In genomic region chr12:13173537-13173936, GRCh38 we compare ENCODE assay signal across 8 cellular contexts. TPM values are rescaled to one million over a fixed set of nuclear protein-coding genes. Genes with fewer than 3 reads are reported as not detected.
DNase-seq lines count a peak whose midpoint lies in the region; ATAC-seq, FAIRE-seq and TF ChIP-seq lines count a peak whose summit lies in the region.

No MANE protein-coding gene starts in this region.

- peak; percentile 73 for DNase-seq in GM03348 (ENCODE audit: low spot score)
- peak; percentile 81 for DNase-seq in astrocyte of the cerebellum (ENCODE audit: low read depth)
- no peak for DNase-seq in keratinocyte (ENCODE audit: low read depth, low spot score)
- DNase-seq in stomach = peak; percentile 39
- no peak for DNase-seq in COLO668 (lab: John Stamatoyannopoulos, UW; ENCODE audit: unreplicated experiment)
- DNase-seq in effector CD8-positive, alpha-beta T cell (lab: John Stamatoyannopoulos, UW) = no peak

- TF ChIP-seq EP300 in stomach (IDR thresholded peaks at IDR 0.05) = no peak

- H3K36me3 ChIP-seq in keratinocyte (ENCODE audit: control insufficient read depth in 2 of 2, extremely low read depth in 1 of 2, insufficient read depth in 2 of 2, low read length in 2 of 2) (no peaks in the 10 kb centered on the region), stomach (no peaks in the 10 kb centered on the region)

- no peaks in the 10 kb centered on the region for H3K9me3 ChIP-seq in keratinocyte (ENCODE audit: control insufficient read depth, low read depth, low read length)
- H3K9me3 ChIP-seq in stomach = no peaks in the 10 kb centered on the region

- no peaks in the 10 kb centered on the region for H3K79me2 ChIP-seq in keratinocyte (ENCODE audit: control insufficient read depth, insufficient read depth, low read length)

- H3K4me1 ChIP-seq in keratinocyte (ENCODE audit: control insufficient read depth, extremely low read depth, insufficient read depth, low read length) = peaks cover 58% of the 10 kb centered on the region
- peaks cover 0 to 15% (median 5%) of the 10 kb centered on the region in 4 donors for H3K4me1 ChIP-seq in stomach

- no peaks in the 10 kb centered on the region for H3K9me1 ChIP-seq in keratinocyte (ENCODE audit: control insufficient read depth, extremely low read depth, insufficient read depth, low read length)

- no peak overlapping the region for H3K4me3 ChIP-seq in astrocyte of the cerebellum (ENCODE audit: low read depth, low read length)
- H3K4me3 ChIP-seq in keratinocyte (ENCODE audit: control insufficient read depth in 2 of 3, extremely low read depth in 1 of 3, insufficient read depth in 2 of 3, low read depth in 1 of 3, low read length in 3 of 3) = peak overlapping the region in 2 of 3 experiments; percentile 15 to 29
- H3K4me3 ChIP-seq in stomach = no peak overlapping the region

- H4K20me1 ChIP-seq in keratinocyte (ENCODE audit: control insufficient read depth, extremely low read depth, insufficient read depth, low read length) = no peaks in the 10 kb centered on the region

- TF ChIP-seq CTCF in astrocyte of the cerebellum (IDR thresholded peaks at IDR 0.05; ENCODE audit: low read depth, low read length, missing control alignments) (no peak), keratinocyte (optimal IDR thresholded peaks at IDR 0.05 in 1 of 3, IDR thresholded peaks at IDR 0.05 in 1 of 3, conservative IDR thresholded peaks at IDR 0.05 in 1 of 3; ENCODE audit: extremely low read depth in 1 of 3, insufficient read depth in 2 of 3, low read length in 3 of 3) (no peak), stomach (IDR thresholded peaks at IDR 0.05) (no peak)

- FAIRE-seq in keratinocyte (lab: Jason Lieb, UNC) = peak; percentile 99

- in situ Hi-C loops in astrocyte of the cerebellum (cut with HindIII; ENCODE audit: low sequenced_read_pairs) = no loop called here

- dilution Hi-C loops in keratinocyte (cut with MboI; ENCODE audit: extremely low pct_ligation_motif_present, low sequenced_read_pairs) = no loop called here

- 23 to 39% (median 35%) methylated on average over 6 of the region's 6 CpGs for WGBS in stomach, 5 donors

- peak overlapping the region; percentile 82 for H3K4me2 ChIP-seq in keratinocyte (ENCODE audit: control insufficient read depth, extremely low read depth, insufficient read depth, low read depth, low read length)

- H3K27me3 ChIP-seq in keratinocyte (ENCODE audit: control insufficient read depth, extremely low read depth, insufficient read depth, low read length) (no peaks in the 10 kb centered on the region), stomach (no peaks in the 10 kb centered on the region)

- H3K9ac ChIP-seq in keratinocyte (ENCODE audit: control insufficient read depth, extremely low read depth, insufficient read depth, low read length) = peak overlapping the region; percentile 73

- no peak overlapping the region for H2AFZ ChIP-seq in keratinocyte (ENCODE audit: control insufficient read depth, low read length)

- peak; percentile 92 for ATAC-seq in GM21423 (IDR thresholded peaks at IDR 0.05; ENCODE audit: unreplicated experiment)
- peak; percentile 95 for ATAC-seq in HG03571 (IDR thresholded peaks at IDR 0.05; ENCODE audit: unreplicated experiment)

- intact Hi-C loops in stomach (cut with DNase I; ENCODE audit: low total_unique reads) = no loop called here

- H3K27ac ChIP-seq in keratinocyte (ENCODE audit: control insufficient read depth, insufficient read depth, low read length) (peak overlapping the region; percentile 96), stomach (peak overlapping the region in 4 of 5 donors; percentile 52 to 74 (median 60))

- TF ChIP-seq POLR2A in stomach (IDR thresholded peaks at IDR 0.05) = no peak

RNA-seq across cellular contexts. Expression of gene EMP1, which starts 23.0 kb away (rescaled TPM):
- polyA plus RNA-seq in keratinocyte (356 to 610 TPM (median 583 TPM) in 3 replicates), stomach (100 to 1,000 TPM in 1 of 3 donors, 10 to 100 TPM in 1, 1 to 10 TPM in 1; 6.2 to 209 (median 12.5) TPM)
- 96.0 TPM for polyA plus RNA-seq in keratinocyte (2011; ENCODE audit: low read depth)
- polyA plus RNA-seq in keratinocyte (2011; cell fraction: cytosol; rRNA removed) = 120 and 273 TPM in 2 replicates
- polyA plus RNA-seq in keratinocyte (2011; cell fraction: nucleus; rRNA removed) = 717 and 740 TPM in 2 replicates
- polyA plus RNA-seq in keratinocyte (2012; ENCODE audit: low replicate concordance) = 229 and 605 TPM in 2 replicates
- 709 to 1,030 TPM (median 926 TPM) in 3 replicates for polyA minus RNA-seq in keratinocyte
- 113 TPM for polyA minus RNA-seq in keratinocyte (2011; cell fraction: cytosol; rRNA and poly(A)+ RNA removed)
- 252 and 568 TPM in 2 replicates for polyA minus RNA-seq in keratinocyte (2011; cell fraction: nucleus; rRNA and poly(A)+ RNA removed)
- total RNA-seq in stomach = 100 to 1,000 TPM in 1 of 5 donors, 10 to 100 TPM in 3, 1 to 10 TPM in 1; 7.6 to 115 (median 23.9) TPM

Comparison
In these comparisons a context has a peak if more than half of its experiments do, and no peak if none do; other contexts are left out.
1. DNase-seq: peak in GM03348 (single experiment), astrocyte of the cerebellum (single experiment) and stomach (single experiment); none in keratinocyte (single experiment), COLO668 (single experiment) and effector CD8-positive, alpha-beta T cell (single experiment).
2. H3K4me3 ChIP-seq: peak in keratinocyte (2 of 3); none in astrocyte of the cerebellum (single experiment) and stomach (0 of 4).